ENCODE assay signal across 20 cellular contexts in the genomic region with DNA sequence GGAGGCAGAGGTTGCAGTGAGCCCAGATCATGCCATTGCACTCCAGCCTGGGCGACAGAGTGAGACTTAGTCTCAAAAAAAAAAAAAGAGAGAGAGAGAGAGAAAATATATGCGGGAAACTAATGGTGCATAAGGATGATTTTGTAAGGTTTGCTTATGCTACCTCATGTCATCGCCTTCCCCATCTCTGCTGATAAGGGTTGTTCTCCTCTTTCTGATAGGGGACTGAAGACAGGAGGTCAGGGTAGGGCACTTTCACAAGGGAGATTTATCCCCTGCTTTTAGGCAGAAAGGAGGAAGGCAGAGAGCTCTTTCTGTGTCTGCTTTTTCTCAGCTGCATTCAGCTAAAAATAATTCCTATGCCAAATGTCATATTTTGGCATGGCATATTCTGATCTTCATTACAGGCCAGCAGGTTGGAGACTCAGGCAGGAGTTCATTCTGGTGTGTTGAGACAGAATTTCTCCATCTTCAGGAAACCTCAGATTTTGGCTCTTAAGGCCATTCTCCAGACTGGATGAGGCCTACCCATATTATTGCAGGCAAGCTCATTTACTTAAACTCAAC.
"Had no signal": no experiment of that assay in that cellular context is flagged by ENCODE, and none has a peak within 500 bp of the region (broad histone marks: within the 10 kb centered on the region; RNA-seq: fewer than 3 reads in every experiment).

No MANE protein-coding gene starts in this region.

- H3K27ac ChIP-seq: body of pancreas, gastrocnemius medialis, left lung, tibial nerve, vagina had no signal

- H3K27me3 Mint-ChIP-seq: activated naive CD8-positive, alpha-beta T cell treated with anti-CD3 and anti-CD28 coated beads, Interleukin-2, amount 10 ng/mL, durations not matched to agents 7 days and 5 days; central memory CD8-positive, alpha-beta T cell had no signal

- FAIRE-seq: kidney had no signal

- H3K9me3 Mint-ChIP-seq: central memory CD8-positive, alpha-beta T cell had no signal

- ATAC-seq: body of pancreas; esophagus mucosa; gastrocnemius medialis; left lung; mucosa of descending colon; naive thymus-derived CD4-positive, alpha-beta T cell; stimulated activated naive CD8-positive, alpha-beta T cell treated with anti-CD3 and anti-CD28 coated beads, Interleukin-15, Interleukin-2, amounts not matched to agents 100 U/mL and 50 U/mL, for 24 hours had no signal

- H3K4me3 Mint-ChIP-seq: activated naive CD8-positive, alpha-beta T cell treated with anti-CD3 and anti-CD28 coated beads, Interleukin-2, amount 10 ng/mL, durations not matched to agents 7 days and 5 days; central memory CD8-positive, alpha-beta T cell; naive thymus-derived CD4-positive, alpha-beta T cell had no signal

- H3K36me3 ChIP-seq: gastrocnemius medialis, left lung, tibial nerve, vagina had no signal

- H3K27ac Mint-ChIP-seq: activated naive CD8-positive, alpha-beta T cell treated with anti-CD3 and anti-CD28 coated beads, Interleukin-2, amount 10 ng/mL, durations not matched to agents 7 days and 5 days had no signal

- DNase-seq: activated CD4-positive, alpha-beta T cell treated with anti-CD3 and anti-CD28 coated beads, Interleukin-2, amount 50 U/mL, for 1 hour; activated naive CD4-positive, alpha-beta T cell treated with Interleukin-2 at 50 U/mL for 16 hours; activated naive CD8-positive, alpha-beta T cell treated with anti-CD3 and anti-CD28 coated beads, Interleukin-2, amount 10 ng/mL, durations not matched to agents 7 days and 5 days; activated T-cell treated with anti-CD3 and anti-CD28 coated beads for 4 hours; body of pancreas; cortex of kidney; effector CD4-positive, alpha-beta T cell; gastrocnemius medialis; head of caudate nucleus; kidney; left lung; mucosa of descending colon; naive thymus-derived CD4-positive, alpha-beta T cell; stimulated activated naive CD8-positive, alpha-beta T cell treated with anti-CD3 and anti-CD28 coated beads, Interleukin-15, Interleukin-2, amounts not matched to agents 100 U/mL and 50 U/mL, for 24 hours; substantia nigra; T-helper 1 cell had no signal

- H3K4me1 ChIP-seq: body of pancreas, gastrocnemius medialis, tibial nerve, vagina had no signal

- H3K9me3 ChIP-seq: body of pancreas, gastrocnemius medialis, left lung, mucosa of descending colon, tibial nerve, vagina had no signal

- H3K4me3 ChIP-seq: body of pancreas, gastrocnemius medialis, left lung, mucosa of descending colon, tibial nerve, vagina had no signal

- H3K27me3 ChIP-seq: body of pancreas, gastrocnemius medialis, left lung, tibial nerve, vagina had no signal
